Comparison of ENCODE assay signal across 10 cellular contexts in the genomic region with DNA sequence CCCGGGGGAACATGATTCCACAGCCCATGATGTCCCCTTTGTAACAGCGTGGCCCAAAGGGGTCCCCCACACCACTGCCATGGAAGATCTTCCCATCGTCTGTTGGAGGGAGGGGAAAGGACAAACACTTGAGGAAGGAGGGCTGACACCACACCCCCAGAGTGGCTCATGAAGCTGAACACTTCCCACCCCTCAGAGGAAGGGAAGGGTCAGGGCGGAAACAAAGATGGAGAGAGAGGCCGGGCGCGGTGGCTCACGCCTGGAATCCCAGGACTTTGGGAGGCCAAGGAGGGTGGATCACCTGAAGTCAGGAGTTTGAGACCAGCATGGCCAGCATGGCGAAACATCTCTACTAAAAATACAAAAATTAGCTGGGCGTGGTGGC. TPM values are rescaled to one million over a fixed set of nuclear protein-coding genes. Genes with fewer than 3 reads are reported as not detected.
DNase-seq lines count a peak whose midpoint lies in the region; ATAC-seq and TF ChIP-seq lines count a peak whose summit lies in the region.
"Had no signal": no experiment of that assay in that cellular context is flagged by ENCODE, and none has a peak within 500 bp of the region (broad histone marks: within the 10 kb centered on the region; RNA-seq: fewer than 3 reads in every experiment).

No MANE protein-coding gene starts in this region.

- H3K4me3 Mint-ChIP-seq in osteocyte (ENCODE audit: unreplicated experiment): peak overlapping the region; percentile 14

- H3K36me3 ChIP-seq in breast epithelium (no peaks in the 10 kb centered on the region), mammary epithelial cell (ENCODE audit: insufficient read depth, low read length) (peaks cover 1% of the 10 kb centered on the region), upper lobe of left lung (peaks cover 14 to 95% (median 59%) of the 10 kb centered on the region in 4 donors), OCI-LY7 (ENCODE audit: insufficient read depth, low read length) (peaks cover 17% of the 10 kb centered on the region; the same call in 1 of the 2 replicates)

- H3K27me3 Mint-ChIP-seq in osteocyte (ENCODE audit: unreplicated experiment): no peaks in the 10 kb centered on the region

- CTCF ChIA-PET in mammary epithelial cell (lab: Charles Lee; ENCODE audit: low non-redundant PET): interaction anchor here (0.5 to 2.3 kb wide), 2 partner anchors 33 to 108 kb away, joined by 3 to 45 read pairs; no protein-coding TSS in a partner anchor
- CTCF ChIA-PET in OCI-LY7 (lab: Charles Lee; ENCODE audit: unreplicated experiment): interaction anchor here (0.6 to 2.1 kb wide), 8 partner anchors 10 to 134 kb away, joined by 3 to 13 read pairs (median 6); a partner anchor contains a TSS

- H3K4me3 ChIP-seq in breast epithelium (peak overlapping the region in 2 of 3 donors; percentile 24 to 33), mammary epithelial cell (replicated peaks in 1 of 3; ENCODE audit: insufficient read depth in 1 of 3, low read depth in 2 of 3, low read length in 3 of 3) (no peak overlapping the region), coronary artery (peak overlapping the region; percentile 54), upper lobe of left lung (no peak overlapping the region), OCI-LY7 (ENCODE audit: low read depth, low read length, poor library complexity, severe bottlenecking) (no peak overlapping the region)

- H3K9me3 ChIP-seq in breast epithelium (no peaks in the 10 kb centered on the region), mammary epithelial cell (replicated peaks; ENCODE audit: insufficient read depth, low read length) (no peaks in the 10 kb centered on the region), upper lobe of left lung (no peaks in the 10 kb centered on the region), OCI-LY7 (ENCODE audit: low read length) (no peaks in the 10 kb centered on the region)

- H3K27ac ChIP-seq in breast epithelium: peak overlapping the region; percentile 75 to 89
- no peak overlapping the region for H3K27ac ChIP-seq in mammary epithelial cell (ENCODE audit: insufficient read depth, low read depth, low read length)
- peak overlapping the region; percentile 83 to 96 for H3K27ac ChIP-seq in coronary artery
- H3K27ac ChIP-seq in upper lobe of left lung: peak overlapping the region; percentile 32 to 74 (median 68)
- H3K27ac ChIP-seq in OCI-LY7 (ENCODE audit: low read depth, low read length, poor library complexity, severe bottlenecking): no peak overlapping the region

- peaks cover 94% of the 10 kb centered on the region for H3K4me1 Mint-ChIP-seq in osteocyte (ENCODE audit: unreplicated experiment)

- H3K79me2 ChIP-seq in mammary epithelial cell (ENCODE audit: insufficient read depth, low read length) (no peaks in the 10 kb centered on the region), OCI-LY7 (ENCODE audit: insufficient read depth, low read depth, low read length) (no peaks in the 10 kb centered on the region)

- no peak for TF ChIP-seq EP300 in upper lobe of left lung (IDR thresholded peaks at IDR 0.05)

- TF ChIP-seq CTCF in breast epithelium (IDR thresholded peaks at IDR 0.05) (no peak), mammary epithelial cell (conservative IDR thresholded peaks at IDR 0.05 in 1 of 2, IDR thresholded peaks at IDR 0.05 in 1 of 2; ENCODE audit: extremely low read depth in 1 of 2, insufficient read depth in 1 of 2, low read depth in 1 of 2, low read length in 2 of 2) (no peak), coronary artery (IDR thresholded peaks at IDR 0.05) (no peak), osteocyte (IDR thresholded peaks at IDR 0.05) (no peak), upper lobe of left lung (IDR thresholded peaks at IDR 0.05) (no peak), OCI-LY7 (conservative IDR thresholded peaks at IDR 0.05; ENCODE audit: low read length) (no peak)

- DNase-seq in breast epithelium (ENCODE audit: low spot score in 2 of 2) (no peak), mammary epithelial cell (no peak), coronary artery (ENCODE audit: low spot score) (peak; percentile 70), osteocyte (ENCODE audit: extremely low spot score, unreplicated experiment) (no peak), upper lobe of left lung (no peak), OCI-LY7 (ENCODE audit: low spot score) (no peak), NCI-H2227 (lab: John Stamatoyannopoulos, UW; ENCODE audit: unreplicated experiment) (no peak), inferior parietal cortex (ENCODE audit: extremely low spot score) (no peak)

- in situ Hi-C loops in mammary epithelial cell (cut with MboI; ENCODE audit: low sequenced_read_pairs in 2 of 2): loop anchor here (5.0 to 25.0 kb wide), 2 partner anchors 36 to 221 kb away; a partner anchor contains a TSS

- peaks cover 26% of the 10 kb centered on the region for H3K36me3 Mint-ChIP-seq in osteocyte (ENCODE audit: unreplicated experiment)

- H3K9me2 ChIP-seq in OCI-LY7 (ENCODE audit: insufficient read depth, low read length): no peaks in the 10 kb centered on the region

- H3K27me3 ChIP-seq in breast epithelium (no peaks in the 10 kb centered on the region), mammary epithelial cell (ENCODE audit: insufficient read depth, low read length) (no peaks in the 10 kb centered on the region), upper lobe of left lung (no peaks in the 10 kb centered on the region)

- WGBS in mammary epithelial cell (ENCODE audit: low coverage, missing lambda C conversion rate): 86% methylated on average over 8 of the region's 10 CpGs
- WGBS in upper lobe of left lung, 2 donors: 80 to 85% methylated on average over 9 to 10 of the region's 10 CpGs

- dilution Hi-C loops in mammary epithelial cell (cut with HindIII; ENCODE audit: low sequenced_read_pairs): loop anchor here (5.0 kb wide), 2 partner anchors 36 to 66 kb away; a partner anchor contains a TSS

- no peak for ATAC-seq in upper lobe of left lung (ENCODE audit: low FRiP score in 2 of 2)

- no peak for TF ChIP-seq POLR2A in breast epithelium (IDR thresholded peaks at IDR 0.05)
- TF ChIP-seq POLR2A in upper lobe of left lung (IDR thresholded peaks at IDR 0.05): no peak

- intact Hi-C loops in breast epithelium (cut with DNase I; ENCODE audit: low total_unique reads) (no loop called here), mammary epithelial cell (cut with micrococcal nuclease) (loop anchor here (1.0 to 10.0 kb wide), 5 partner anchors 15 to 228 kb away; a partner anchor contains a TSS), OCI-LY7 (cut with micrococcal nuclease; ENCODE audit: unreplicated experiment) (loop anchor here (1.0 kb wide), 1 partner anchor 33 kb away; no protein-coding TSS in a partner anchor)

- BruUV-seq in mammary epithelial cell (replicated peaks; lab: Mats Ljungman, UMichigan) (no TSS peak), OCI-LY7 (replicated peaks; lab: Mats Ljungman, UMichigan) (no TSS peak)

- H3K4me1 ChIP-seq in breast epithelium (peaks cover 9 to 17% of the 10 kb centered on the region in 2 donors), mammary epithelial cell (ENCODE audit: insufficient read depth, low read length) (peaks cover 33% of the 10 kb centered on the region), upper lobe of left lung (peaks cover 38 to 47% (median 39%) of the 10 kb centered on the region in 4 donors), OCI-LY7 (ENCODE audit: insufficient read depth, low read length, poor library complexity, severe bottlenecking) (no peaks in the 10 kb centered on the region)

- H3K4me2 ChIP-seq in mammary epithelial cell (ENCODE audit: insufficient read depth, low read depth, low read length): no peak overlapping the region
- H3K4me2 ChIP-seq in OCI-LY7 (ENCODE audit: low read length): no peak overlapping the region

- no peak overlapping the region for H3K9ac ChIP-seq in mammary epithelial cell (ENCODE audit: insufficient read depth, low read length)

- POLR2A ChIA-PET in OCI-LY7 (lab: Charles Lee): interaction anchor here (1.0 to 2.9 kb wide), 3 partner anchors 13 to 37 kb away, joined by 3 to 12 read pairs (median 9); a partner anchor contains a TSS

- H4K20me1 ChIP-seq in mammary epithelial cell (ENCODE audit: insufficient read depth, low read length) (no peaks in the 10 kb centered on the region), OCI-LY7 (ENCODE audit: insufficient read depth, low read length) (no peaks in the 10 kb centered on the region)

- H2AFZ ChIP-seq in mammary epithelial cell (ENCODE audit: low read depth, low read length) (no peak overlapping the region), OCI-LY7 (ENCODE audit: low read length) (no peak overlapping the region)

- H3K27ac Mint-ChIP-seq in osteocyte (ENCODE audit: unreplicated experiment): peak overlapping the region; percentile 84

- no peaks in the 10 kb centered on the region for H3K9me3 Mint-ChIP-seq in osteocyte (ENCODE audit: unreplicated experiment)

RNA-seq across cellular contexts. Expression of a gene that starts 12.6 kb away (rescaled TPM):
- total RNA-seq in breast epithelium (10 to 100 TPM; 31.8 to 45.8 (median 36.3) TPM), mammary epithelial cell (10 to 100 TPM; 30.0 to 39.4 TPM), osteocyte (28.3 and 29.0 TPM in 2 replicates), upper lobe of left lung (10 to 100 TPM; 34.8 to 53.3 (median 46.7) TPM), OCI-LY7 (2022) (17.2 and 20.5 TPM in 2 replicates)
- polyA plus RNA-seq in mammary epithelial cell: 28.0 TPM
- polyA minus RNA-seq in mammary epithelial cell: 85.5 TPM
- 7.3 and 10.9 TPM in 2 replicates for total RNA-seq in OCI-LY7 (2014; rRNA removed; shearing (Covaris generic))

RNA-seq across cellular contexts. Expression of a gene that starts 16.7 kb away (rescaled TPM):
- 100 to 1,000 TPM in 2 of 3 donors, 10 to 100 TPM in 1; 65.4 to 228 (median 156) TPM for total RNA-seq in breast epithelium
- total RNA-seq in mammary epithelial cell: 1 to 10 TPM; 3.7 to 4.2 TPM
- polyA plus RNA-seq in mammary epithelial cell: 6.6 TPM
- polyA minus RNA-seq in mammary epithelial cell: 16.7 TPM
- 107 and 116 TPM in 2 replicates for total RNA-seq in osteocyte
- total RNA-seq in upper lobe of left lung: 100 to 1,000 TPM in 5 of 6 donors, 10 to 100 TPM in 1; 99.1 to 703 (median 197) TPM
- 0.25 TPM in 1 of 2 replicates, not detected in the other for total RNA-seq in OCI-LY7 (2014; rRNA removed; shearing (Covaris generic))
- total RNA-seq in OCI-LY7 (2022): 1.3 and 1.6 TPM in 2 replicates

RNA-seq across cellular contexts. Expression of a gene that starts 30.9 kb away (rescaled TPM):
- total RNA-seq in breast epithelium (100 to 1,000 TPM; 169 to 708 (median 284) TPM), mammary epithelial cell (100 to 1,000 TPM in 1 of 2 donors, 10 to 100 TPM in 1; 47.7 to 125 TPM), osteocyte (18.8 and 22.3 TPM in 2 replicates), upper lobe of left lung (100 to 1,000 TPM in 1 of 6 donors, 10 to 100 TPM in 5; 12.6 to 112 (median 48.9) TPM), OCI-LY7 (2022) (1.2 and 2.9 TPM in 2 replicates)
- 291 TPM for polyA plus RNA-seq in mammary epithelial cell
- polyA minus RNA-seq in mammary epithelial cell: 208 TPM
- total RNA-seq in OCI-LY7 (2014; rRNA removed; shearing (Covaris generic)): not detected in 2 replicates

RNA-seq across cellular contexts. Expression of a gene that starts 36.7 kb away (rescaled TPM):
- under 1 TPM in 2 of 3 donors, not detected in 1; 0.16 to 0.33 TPM for total RNA-seq in breast epithelium
- total RNA-seq in mammary epithelial cell: under 1 TPM in 1 of 2 donors, not detected in 1; 0.16 TPM
- polyA plus RNA-seq in mammary epithelial cell: 0.29 TPM
- not detected for polyA minus RNA-seq in mammary epithelial cell
- total RNA-seq in osteocyte: not detected in 2 replicates
- total RNA-seq in upper lobe of left lung: 1 to 10 TPM in 1 of 6 donors, under 1 TPM in 2, not detected in 3; 0.11 to 3.1 (median 0.13) TPM
- total RNA-seq in OCI-LY7 (2014; rRNA removed; shearing (Covaris generic)): 0.06 and 0.08 TPM in 2 replicates
- 1.2 and 1.8 TPM in 2 replicates for total RNA-seq in OCI-LY7 (2022)
- total RNA-seq: A673, glomerular endothelial cell had no signal

Comparison
In these comparisons a context has a peak if more than half of its experiments do, and no peak if none do; other contexts are left out.
1. H3K27ac ChIP-seq: peak in breast epithelium (2 of 2), coronary artery (2 of 2) and upper lobe of left lung (4 of 4); none in mammary epithelial cell (single experiment) and OCI-LY7 (single experiment).
2. H3K4me3 ChIP-seq: peak in breast epithelium (2 of 3) and coronary artery (single experiment); none in mammary epithelial cell (0 of 3), upper lobe of left lung (0 of 4) and OCI-LY7 (single experiment).
3. RNA of a gene that starts 16.7 kb away (total RNA-seq): 99.1 to 703 TPM in upper lobe of left lung, 65.4 to 228 TPM in breast epithelium and 107 to 116 TPM in osteocyte; 3.7 to 4.2 TPM in mammary epithelial cell and 0.25 to 1.6 TPM in OCI-LY7; every median in the first group is over 10 times any median in the second.